Comparison of ENCODE assay signal across 7 cellular contexts in genomic region chr14:102508410-102508773, GRCh38. TPM values are rescaled to one million over a fixed set of nuclear protein-coding genes. Genes with fewer than 3 reads are reported as not detected.
DNase-seq lines count a peak whose midpoint lies in the region; ATAC-seq and TF ChIP-seq lines count a peak whose summit lies in the region.

No MANE protein-coding gene starts in this region.

- H3K4me3 Mint-ChIP-seq in activated CD4-positive, alpha-beta memory T cell treated with anti-CD3 and anti-CD28 coated beads, Interleukin-2, amount 10 ng/mL, durations not matched to agents 7 days and 5 days = peak overlapping the region; percentile 66
- peak overlapping the region; percentile 75 to 76 for H3K4me3 Mint-ChIP-seq in stimulated activated naive B cell treated with anti-CD40 and anti-IgM and Interleukin-4, amounts not matched to agents 10 μg/mL and 1 μg/mL and 100 μg/mL, for 72 hours

- H3K4me1 ChIP-seq in HUES48 (ENCODE audit: control insufficient read depth, insufficient read depth, low read length) (peaks cover 10% of the 10 kb centered on the region), hepatocyte (ENCODE audit: insufficient read depth) (peaks cover 22% of the 10 kb centered on the region)

- H3K27ac Mint-ChIP-seq in activated CD4-positive, alpha-beta memory T cell treated with anti-CD3 and anti-CD28 coated beads, Interleukin-2, amount 10 ng/mL, durations not matched to agents 7 days and 5 days = no peak overlapping the region
- no peak overlapping the region for H3K27ac Mint-ChIP-seq in stimulated activated naive B cell treated with anti-CD40 and anti-IgM and Interleukin-4, amounts not matched to agents 10 μg/mL and 1 μg/mL and 100 μg/mL, for 72 hours

- no peak overlapping the region for H3K9ac ChIP-seq in HUES48 (ENCODE audit: low read depth, low read length)

- no peak for ATAC-seq in stimulated activated naive B cell treated with anti-CD40 and anti-IgM and Interleukin-4, amounts not matched to agents 10 μg/mL and 1 μg/mL and 100 μg/mL, for 72 hours (replicated peaks)
- ATAC-seq in GM21737 (IDR thresholded peaks at IDR 0.05; ENCODE audit: unreplicated experiment) = no peak

- no peaks in the 10 kb centered on the region for H4K20me1 ChIP-seq in hepatocyte (ENCODE audit: insufficient read depth, poor library complexity, severe bottlenecking)

- WGBS in hepatocyte (ENCODE audit: low lambda C conversion rate, missing lambda C conversion rate) = 53% methylated on average over 7 of the region's 14 CpGs

- H3K4me1 Mint-ChIP-seq in activated CD4-positive, alpha-beta memory T cell treated with anti-CD3 and anti-CD28 coated beads, Interleukin-2, amount 10 ng/mL, durations not matched to agents 7 days and 5 days = peaks cover 17% of the 10 kb centered on the region
- peaks cover 15 to 17% of the 10 kb centered on the region in 2 donors for H3K4me1 Mint-ChIP-seq in stimulated activated naive B cell treated with anti-CD40 and anti-IgM and Interleukin-4, amounts not matched to agents 10 μg/mL and 1 μg/mL and 100 μg/mL, for 72 hours

- POLR2A ChIA-PET in activated CD4-positive, alpha-beta memory T cell treated with anti-CD3 and anti-CD28 coated beads, Interleukin-2, amount 10 ng/mL, durations not matched to agents 7 days and 5 days (lab: Charles Lee) = interaction anchor here (0.5 to 1.2 kb wide), 6 partner anchors 8 to 431 kb away, joined by 3 to 4 read pairs (median 3); no protein-coding TSS in a partner anchor

- H3K79me2 ChIP-seq in hepatocyte = no peaks in the 10 kb centered on the region

- H3K4me3 ChIP-seq in HUES48 (ENCODE audit: low read depth, low read length) (peak overlapping the region; percentile 77; the same call in 1 of the 2 replicates), hepatocyte (peak overlapping the region; percentile 72)

- CTCF ChIA-PET in activated CD4-positive, alpha-beta memory T cell treated with anti-CD3 and anti-CD28 coated beads, Interleukin-2, amount 10 ng/mL, durations not matched to agents 7 days and 5 days (lab: Charles Lee) = interaction anchor here (1.4 kb wide), 1 partner anchor 70 kb away, joined by 5 read pairs; no protein-coding TSS in a partner anchor

- DNase-seq in activated CD4-positive, alpha-beta memory T cell treated with anti-CD3 and anti-CD28 coated beads, Interleukin-2, amount 10 ng/mL, durations not matched to agents 7 days and 5 days = no peak
- DNase-seq in hepatocyte (ENCODE audit: low spot score) = peak; percentile 87
- DNase-seq in stimulated activated naive B cell treated with anti-CD40 and anti-IgM and Interleukin-4, amounts not matched to agents 10 μg/mL and 1 μg/mL and 100 μg/mL, for 72 hours = no peak
- no peak for DNase-seq in foreskin melanocyte
- no peak for DNase-seq in stimulated activated CD4-positive, alpha-beta T cell treated with anti-CD3 and anti-CD28 coated beads, Interleukin-15, amount 100 ng/mL, for 24 hours

- no peak overlapping the region for H2AFZ ChIP-seq in hepatocyte

- H3K36me3 ChIP-seq in HUES48 (ENCODE audit: control insufficient read depth, insufficient read depth, low read length) = peaks cover 15% of the 10 kb centered on the region; the same call in 1 of the 2 replicates
- no peaks in the 10 kb centered on the region for H3K36me3 ChIP-seq in hepatocyte (replicated peaks; ENCODE audit: insufficient read depth, low read depth)

- no peaks in the 10 kb centered on the region for H3K9me3 ChIP-seq in HUES48 (ENCODE audit: control insufficient read depth, insufficient read depth, low read length)
- H3K9me3 ChIP-seq in hepatocyte (ENCODE audit: low read depth) = no peaks in the 10 kb centered on the region

- no peak for TF ChIP-seq CTCF in hepatocyte (IDR thresholded peaks at IDR 0.05; ENCODE audit: poor library complexity)

- peak overlapping the region; percentile 95 for H3K4me2 ChIP-seq in hepatocyte

- no peaks in the 10 kb centered on the region for H3K9me3 Mint-ChIP-seq in activated CD4-positive, alpha-beta memory T cell treated with anti-CD3 and anti-CD28 coated beads, Interleukin-2, amount 10 ng/mL, durations not matched to agents 7 days and 5 days
- no peaks in the 10 kb centered on the region for H3K9me3 Mint-ChIP-seq in stimulated activated naive B cell treated with anti-CD40 and anti-IgM and Interleukin-4, amounts not matched to agents 10 μg/mL and 1 μg/mL and 100 μg/mL, for 72 hours

- no peaks in the 10 kb centered on the region for H3K36me3 Mint-ChIP-seq in activated CD4-positive, alpha-beta memory T cell treated with anti-CD3 and anti-CD28 coated beads, Interleukin-2, amount 10 ng/mL, durations not matched to agents 7 days and 5 days (ENCODE audit: low read depth)
- peaks cover 5 to 8% of the 10 kb centered on the region in 2 donors for H3K36me3 Mint-ChIP-seq in stimulated activated naive B cell treated with anti-CD40 and anti-IgM and Interleukin-4, amounts not matched to agents 10 μg/mL and 1 μg/mL and 100 μg/mL, for 72 hours

- H3K9me2 ChIP-seq in hepatocyte (replicated peaks; ENCODE audit: insufficient read depth) = no peaks in the 10 kb centered on the region

- H3K27me3 Mint-ChIP-seq in activated CD4-positive, alpha-beta memory T cell treated with anti-CD3 and anti-CD28 coated beads, Interleukin-2, amount 10 ng/mL, durations not matched to agents 7 days and 5 days = no peaks in the 10 kb centered on the region
- H3K27me3 Mint-ChIP-seq in stimulated activated naive B cell treated with anti-CD40 and anti-IgM and Interleukin-4, amounts not matched to agents 10 μg/mL and 1 μg/mL and 100 μg/mL, for 72 hours = peaks cover 6% of the 10 kb centered on the region in 2 donors

- no peak overlapping the region for H3K27ac ChIP-seq in HUES48 (ENCODE audit: low read depth, low read length)
- peak overlapping the region; percentile 98 for H3K27ac ChIP-seq in hepatocyte

- H3K27me3 ChIP-seq in HUES48 (ENCODE audit: control insufficient read depth, insufficient read depth, low read length) (no peaks in the 10 kb centered on the region), hepatocyte (no peaks in the 10 kb centered on the region)

RNA-seq across cellular contexts. Expression of gene ANKRD9, which starts 1.2 kb away (rescaled TPM):
- total RNA-seq in activated CD4-positive, alpha-beta memory T cell treated with anti-CD3 and anti-CD28 coated beads, Interleukin-2, amount 10 ng/mL, durations not matched to agents 7 days and 5 days = 10 to 100 TPM; 11.2 to 12.3 TPM
- total RNA-seq in hepatocyte = 43.8 and 46.5 TPM in 2 replicates
- 88.1 and 90.7 TPM in 2 replicates for polyA plus RNA-seq in hepatocyte
